Comparison of ENCODE assay signal across 25 cellular contexts in the genomic region with DNA sequence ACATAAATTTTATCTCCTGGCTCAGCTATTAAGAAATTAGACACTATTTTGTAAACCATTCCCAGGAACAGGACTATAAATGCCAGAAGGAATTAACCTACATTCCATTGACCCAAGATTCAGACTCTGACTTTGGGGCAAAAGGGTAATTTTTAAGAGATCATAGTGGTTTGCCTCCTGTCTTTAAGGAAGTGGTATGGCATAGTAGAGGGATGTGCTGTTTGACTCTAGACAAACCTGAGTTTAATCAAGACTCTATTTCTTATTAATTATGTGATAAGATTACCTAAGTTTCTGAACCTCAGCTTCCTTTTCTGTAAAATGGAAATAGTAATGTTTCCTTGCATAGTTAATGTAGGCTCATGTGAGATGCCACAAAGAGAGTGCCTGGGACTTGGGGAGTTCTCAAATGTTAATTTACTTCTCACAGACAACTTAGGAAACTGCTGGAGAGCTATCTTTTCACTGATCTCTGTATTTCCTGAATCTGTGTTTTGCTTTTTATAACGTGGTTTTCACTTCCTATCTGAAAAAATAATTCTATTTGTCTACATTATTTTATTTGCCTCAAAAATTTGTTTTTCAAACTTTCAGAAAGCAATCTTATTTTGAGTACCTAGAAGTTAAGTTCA. TPM values are rescaled to one million over a fixed set of nuclear protein-coding genes. Genes with fewer than 3 reads are reported as not detected.
DNase-seq lines count a peak whose midpoint lies in the region; ATAC-seq and TF ChIP-seq lines count a peak whose summit lies in the region.
"Had no signal": no experiment of that assay in that cellular context is flagged by ENCODE, and none has a peak within 500 bp of the region (broad histone marks: within the 10 kb centered on the region; RNA-seq: fewer than 3 reads in every experiment).

No MANE protein-coding gene starts in this region.

- intact Hi-C loops in activated CD4-positive, alpha-beta T cell treated with anti-CD3 and anti-CD28 coated beads for 36 hours (cut with DNase I, micrococcal nuclease), result no loop called here

- no peak overlapping the region for H3T11ph ChIP-seq in H9 (ENCODE audit: low read length)

- H3K4me1 ChIP-seq in H9 (ENCODE audit: insufficient read depth, low read length), result 0 out of 2 replicates have a peak, but pooled peaks cover 2% of the 10 kb centered on the region
- H3K4me1 ChIP-seq: BE2C, SJCRH30 had no signal

- H2AFZ ChIP-seq in H9 (ENCODE audit: low read length), result no peak overlapping the region

- H3K79me1 ChIP-seq in H9 (ENCODE audit: insufficient read depth, low read depth, low read length, poor library complexity, severe bottlenecking), result no peaks in the 10 kb centered on the region

- ATAC-seq in activated CD4-positive, alpha-beta T cell treated with anti-CD3 and anti-CD28 coated beads for 36 hours, result no peak
- no peak for ATAC-seq in activated T-helper 17 cell treated with anti-CD3 and anti-CD28 coated beads, Interleukin-2, amount 50 U/mL, for 72 hours (replicated peaks)
- no peak for ATAC-seq in HG03025 (IDR thresholded peaks at IDR 0.05; ENCODE audit: low FRiP score, unreplicated experiment)
- no peak for ATAC-seq in stimulated activated memory B cell treated with anti-CD40 and anti-IgM and Interleukin-4, amounts not matched to agents 10 μg/mL and 1 μg/mL and 100 μg/mL, for 72 hours
- ATAC-seq: Panc1 had no signal

- no peak for DNase-seq in activated CD4-positive, alpha-beta T cell treated with anti-CD3 and anti-CD28 coated beads for 36 hours
- DNase-seq in activated CD4-positive, alpha-beta T cell treated with anti-CD3 and anti-CD28 coated beads, Interleukin-2, amount 50 U/mL, for 4 hours, result no peak
- DNase-seq in H9, result no peak
- no peak for DNase-seq in retinal pigment epithelial cell (ENCODE audit: low read depth)
- DNase-seq in H4 (ENCODE audit: low spot score), result no peak
- DNase-seq: 8988T; BE2C; CD8-positive, alpha-beta memory T cell; DMS53; IMR-90; Karpas-422; MG63; NCI-H1092; NCI-H146; NCI-H2081; NCI-H2171 treated with DMSO at 0.1 percent for 48 hours; NCI-H446 treated with DMSO at 0.1 percent for 48 hours; NCI-H69; SJCRH30 had no signal

- H2BK20ac ChIP-seq in H9 (ENCODE audit: low read depth, low read length, poor library complexity, severe bottlenecking), result no peak overlapping the region

- no CpG with 5 or more reads among the region's 1 CpG for WGBS in H9 (ENCODE audit: extremely low coverage, insufficient read length, low lambda C conversion rate)

- no peak overlapping the region for H3K27ac ChIP-seq in H9 (ENCODE audit: insufficient read length, low read depth, low read length)
- H3K27ac ChIP-seq: HL-60, SJCRH30 had no signal

- no peaks in the 10 kb centered on the region for H4K20me1 ChIP-seq in H9 (ENCODE audit: control insufficient read depth, insufficient read depth, insufficient read length)

- no peak overlapping the region for H3K9ac ChIP-seq in H9 (ENCODE audit: extremely low read depth, insufficient read length, low read length)

- no peak overlapping the region for H3K23ac ChIP-seq in H9 (ENCODE audit: insufficient read length, low read depth, low read length)

- H2BK120ac ChIP-seq in H9 (ENCODE audit: low read depth, low read length, poor library complexity, severe bottlenecking), result no peak overlapping the region

- H2BK12ac ChIP-seq in H9 (ENCODE audit: insufficient read length, low read depth, low read length), result no peak overlapping the region

- no peak overlapping the region for H3K18ac ChIP-seq in H9 (ENCODE audit: insufficient read length, low read depth, low read length)

- CTCF ChIA-PET in activated CD4-positive, alpha-beta T cell treated with anti-CD3 and anti-CD28 coated beads for 36 hours (lab: Charles Lee), result interaction anchor here (0.8 to 1.6 kb wide), 3 partner anchors 12 to 71 kb away, joined by 3 to 4 read pairs (median 3); no protein-coding TSS in a partner anchor

- POLR2A ChIA-PET in activated CD4-positive, alpha-beta T cell treated with anti-CD3 and anti-CD28 coated beads for 36 hours (lab: Charles Lee), result no interaction called here

- peaks cover 28% of the 10 kb centered on the region for H3K4me1 Mint-ChIP-seq in activated CD4-positive, alpha-beta T cell treated with anti-CD3 and anti-CD28 coated beads for 36 hours
- peaks cover 4 to 7% of the 10 kb centered on the region in 2 experiments; a peak in 3 of 4 replicates for H3K4me1 Mint-ChIP-seq in H9
- peaks cover 23% of the 10 kb centered on the region for H3K4me1 Mint-ChIP-seq in activated T-helper 17 cell treated with anti-CD3 and anti-CD28 coated beads, Interleukin-2, amount 50 U/mL, for 72 hours
- no peaks in the 10 kb centered on the region for H3K4me1 Mint-ChIP-seq in stimulated activated memory B cell treated with anti-CD40 and anti-IgM and Interleukin-4, amounts not matched to agents 10 μg/mL and 1 μg/mL and 100 μg/mL, for 72 hours

- no peaks in the 10 kb centered on the region for H3K9me3 Mint-ChIP-seq in activated CD4-positive, alpha-beta T cell treated with anti-CD3 and anti-CD28 coated beads for 36 hours (ENCODE audit: low read depth)
- no peaks in the 10 kb centered on the region for H3K9me3 Mint-ChIP-seq in H9
- no peaks in the 10 kb centered on the region for H3K9me3 Mint-ChIP-seq in activated T-helper 17 cell treated with anti-CD3 and anti-CD28 coated beads, Interleukin-2, amount 50 U/mL, for 72 hours
- no peaks in the 10 kb centered on the region for H3K9me3 Mint-ChIP-seq in stimulated activated memory B cell treated with anti-CD40 and anti-IgM and Interleukin-4, amounts not matched to agents 10 μg/mL and 1 μg/mL and 100 μg/mL, for 72 hours
- H3K9me3 Mint-ChIP-seq: CD8-positive, alpha-beta memory T cell had no signal

- no peak overlapping the region for H2BK15ac ChIP-seq in H9 (ENCODE audit: low read depth, low read length)

- H4K91ac ChIP-seq in H9 (ENCODE audit: insufficient read length, low read depth, low read length), result no peak overlapping the region

- H3K56ac ChIP-seq in H9 (ENCODE audit: insufficient read length, low read depth, low read length), result no peak overlapping the region

- H3K79me2 ChIP-seq in H9 (ENCODE audit: insufficient read depth, low read length), result no peaks in the 10 kb centered on the region

- no peak overlapping the region for H3K4me3 ChIP-seq in retinal pigment epithelial cell (ENCODE audit: low read length)
- H3K4me3 ChIP-seq: MG63, SJCRH30 had no signal

- no peaks in the 10 kb centered on the region for H3K36me3 Mint-ChIP-seq in activated CD4-positive, alpha-beta T cell treated with anti-CD3 and anti-CD28 coated beads for 36 hours (ENCODE audit: low read depth)
- no peaks in the 10 kb centered on the region for H3K36me3 Mint-ChIP-seq in H9 (ENCODE audit: insufficient read depth in 1 of 3, low read depth in 3 of 3)
- no peaks in the 10 kb centered on the region for H3K36me3 Mint-ChIP-seq in activated T-helper 17 cell treated with anti-CD3 and anti-CD28 coated beads, Interleukin-2, amount 50 U/mL, for 72 hours (ENCODE audit: low read depth)
- no peaks in the 10 kb centered on the region for H3K36me3 Mint-ChIP-seq in stimulated activated memory B cell treated with anti-CD40 and anti-IgM and Interleukin-4, amounts not matched to agents 10 μg/mL and 1 μg/mL and 100 μg/mL, for 72 hours

- no peak overlapping the region for H3K14ac ChIP-seq in H9 (ENCODE audit: insufficient read depth, low read length)

- 0 out of 3 replicates have a peak, but pooled peaks have one; percentile 9 for TF ChIP-seq CTCF in H9 (conservative IDR thresholded peaks at IDR 0.05)
- TF ChIP-seq CTCF in retinal pigment epithelial cell (conservative IDR thresholded peaks at IDR 0.05; ENCODE audit: low read depth, low read length), result peak; percentile 5

- no peak overlapping the region for H4K5ac ChIP-seq in H9 (ENCODE audit: insufficient read length, low read depth, low read length)

- H3K4ac ChIP-seq in H9 (ENCODE audit: low read depth, low read length), result no peak overlapping the region

- no peak overlapping the region for H2BK5ac ChIP-seq in H9 (ENCODE audit: insufficient read length, low read length)

- H3K23me2 ChIP-seq in H9 (ENCODE audit: insufficient read length, low read depth, low read length, poor library complexity, severe bottlenecking), result no peaks in the 10 kb centered on the region

- peak overlapping the region; percentile 5 for H3K27ac Mint-ChIP-seq in activated CD4-positive, alpha-beta T cell treated with anti-CD3 and anti-CD28 coated beads for 36 hours
- no peak overlapping the region for H3K27ac Mint-ChIP-seq in H9
- peak overlapping the region; percentile 79 for H3K27ac Mint-ChIP-seq in activated T-helper 17 cell treated with anti-CD3 and anti-CD28 coated beads, Interleukin-2, amount 50 U/mL, for 72 hours
- H3K27ac Mint-ChIP-seq in stimulated activated memory B cell treated with anti-CD40 and anti-IgM and Interleukin-4, amounts not matched to agents 10 μg/mL and 1 μg/mL and 100 μg/mL, for 72 hours, result no peak overlapping the region

- no peak overlapping the region for H2AK5ac ChIP-seq in H9 (ENCODE audit: insufficient read length, low read length)

- no peak overlapping the region for H4K8ac ChIP-seq in H9 (replicated peaks; ENCODE audit: insufficient read length, low read depth, low read length)

- H3K9me3 ChIP-seq in H9 (ENCODE audit: control insufficient read depth, low read depth, low read length), result no peaks in the 10 kb centered on the region
- H3K9me3 ChIP-seq: BE2C, MG63, SJCRH30 had no signal

- no peak overlapping the region for H3K4me3 Mint-ChIP-seq in activated CD4-positive, alpha-beta T cell treated with anti-CD3 and anti-CD28 coated beads for 36 hours
- no peak overlapping the region for H3K4me3 Mint-ChIP-seq in H9
- H3K4me3 Mint-ChIP-seq in activated T-helper 17 cell treated with anti-CD3 and anti-CD28 coated beads, Interleukin-2, amount 50 U/mL, for 72 hours, result peak overlapping the region; percentile 38
- no peak overlapping the region for H3K4me3 Mint-ChIP-seq in stimulated activated memory B cell treated with anti-CD40 and anti-IgM and Interleukin-4, amounts not matched to agents 10 μg/mL and 1 μg/mL and 100 μg/mL, for 72 hours

- H3K4me2 ChIP-seq in H9 (ENCODE audit: insufficient read depth, insufficient read length, low read length), result no peak overlapping the region

- H3K27me3 Mint-ChIP-seq in activated CD4-positive, alpha-beta T cell treated with anti-CD3 and anti-CD28 coated beads for 36 hours, result no peaks in the 10 kb centered on the region
- H3K27me3 Mint-ChIP-seq in H9 (ENCODE audit: low read depth), result peaks cover 46% of the 10 kb centered on the region
- no peaks in the 10 kb centered on the region for H3K27me3 Mint-ChIP-seq in activated T-helper 17 cell treated with anti-CD3 and anti-CD28 coated beads, Interleukin-2, amount 50 U/mL, for 72 hours
- peaks cover 20% of the 10 kb centered on the region for H3K27me3 Mint-ChIP-seq in stimulated activated memory B cell treated with anti-CD40 and anti-IgM and Interleukin-4, amounts not matched to agents 10 μg/mL and 1 μg/mL and 100 μg/mL, for 72 hours

- no peaks in the 10 kb centered on the region for H3K27me3 ChIP-seq in H9 (ENCODE audit: insufficient read depth, low read length)
- H3K27me3 ChIP-seq: BE2C, MG63, SJCRH30 had no signal

RNA-seq across cellular contexts. Expression of a gene that starts 11.9 kb away (rescaled TPM):
- 1 to 10 TPM; 4.2 TPM for total RNA-seq in activated CD4-positive, alpha-beta T cell treated with anti-CD3 and anti-CD28 coated beads for 36 hours
- not detected in 2 replicates for total RNA-seq in H9 (2021)
- 1 to 10 TPM; 1.1 to 4.1 TPM for total RNA-seq in activated T-helper 17 cell treated with anti-CD3 and anti-CD28 coated beads, Interleukin-2, amount 50 U/mL, for 72 hours
- 2.2 and 3.8 TPM in 2 replicates for total RNA-seq in H4 (2014; rRNA removed; shearing (Covaris generic))
- total RNA-seq: H1 had no signal

Comparison
In these comparisons a context has a peak if more than half of its experiments do, and no peak if none do; other contexts are left out.
1. H3K27ac Mint-ChIP-seq: peak in activated CD4-positive, alpha-beta T cell treated with anti-CD3 and anti-CD28 coated beads for 36 hours (single experiment) and activated T-helper 17 cell treated with anti-CD3 and anti-CD28 coated beads, Interleukin-2, amount 50 U/mL, for 72 hours (single experiment); none in H9 (0 of 3) and stimulated activated memory B cell treated with anti-CD40 and anti-IgM and Interleukin-4, amounts not matched to agents 10 μg/mL and 1 μg/mL and 100 μg/mL, for 72 hours (single experiment).